18 cellular contexts compared by ENCODE assay signal in genomic region chr10:1228463-1228975, GRCh38.
DNase-seq lines count a peak whose midpoint lies in the region; ATAC-seq, FAIRE-seq and TF ChIP-seq lines count a peak whose summit lies in the region.
"Had no signal": no experiment of that assay in that cellular context is flagged by ENCODE, and none has a peak within 500 bp of the region (broad histone marks: within the 10 kb centered on the region; RNA-seq: fewer than 3 reads in every experiment).

No MANE protein-coding gene starts in this region.

- WGBS in K562 (ENCODE audit: insufficient coverage, low coverage, missing lambda C conversion rate), result 2% methylated on average over 14 of the region's 14 CpGs
- WGBS in lung, 2 donors, result 88 to 93% methylated on average over 14 of the region's 14 CpGs

- POLR2A ChIA-PET in K562 (lab: Yijun Ruan, JAX), result no interaction called here
- POLR2A ChIA-PET in CD4-positive, alpha-beta T cell (lab: Charles Lee), result no interaction called here

- no peak for DNase-seq in K562 (ENCODE audit: extremely low read depth in 1 of 4, low spot score in 3 of 4)
- DNase-seq in lung (ENCODE audit: low spot score), result peak; percentile 15
- no peak for DNase-seq in osteocyte (ENCODE audit: extremely low spot score, unreplicated experiment)
- no peak for DNase-seq in AG08396 (ENCODE audit: low spot score)
- no peak for DNase-seq in CD4-positive, alpha-beta T cell
- DNase-seq: BE2C, Calu3, DMS 273 treated with DMSO at 0.1 percent for 48 hours, GOT3, HCEC 1CT, HFFc6 had no signal

- no peak overlapping the region for H3K4me3 ChIP-seq in BLaER1 treated with 17β-estradiol and CSF1 and Interleukin-3, amounts not matched to agents 10 nM and 100 nM
- H3K4me3 ChIP-seq in K562 (no peak overlapping the region), lung (no peak overlapping the region)
- H3K4me3 ChIP-seq: GM12878 had no signal

- peaks cover 38% of the 10 kb centered on the region for H3K4me1 Mint-ChIP-seq in osteocyte (ENCODE audit: unreplicated experiment)
- no peaks in the 10 kb centered on the region for H3K4me1 Mint-ChIP-seq in CD4-positive, alpha-beta T cell (ENCODE audit: low read depth)

- no peak for TF ChIP-seq EP300 in K562 (IDR thresholded peaks at IDR 0.05; ENCODE audit: low read length)

- H4K20me1 ChIP-seq in BLaER1 treated with 17β-estradiol and CSF1 and Interleukin-3, amounts not matched to agents 10 nM and 100 nM, result no peaks in the 10 kb centered on the region
- H4K20me1 ChIP-seq in K562 (replicated peaks; ENCODE audit: control insufficient read depth, insufficient read depth, low read length), result no peaks in the 10 kb centered on the region; the same call in 1 of the 2 replicates

- CTCF ChIA-PET in K562 (lab: Yijun Ruan, JAX; ENCODE audit: low intra/inter-chr PET ratio), result no interaction called here
- CTCF ChIA-PET in CD4-positive, alpha-beta T cell (lab: Charles Lee), result no interaction called here

- H3K9me1 ChIP-seq in K562 (ENCODE audit: control insufficient read depth, insufficient read depth, low read length), result no peaks in the 10 kb centered on the region

- peaks cover 0 to 1% (median 0%) of the 10 kb centered on the region in 11 experiments; a peak in 1 of 22 replicates for H3K27me3 ChIP-seq in BLaER1 treated with 17β-estradiol and CSF1 and Interleukin-3, amounts not matched to agents 10 nM and 100 nM
- H3K27me3 ChIP-seq in K562 (ENCODE audit: control insufficient read depth in 2 of 2, insufficient read depth in 2 of 2, low read length in 2 of 2) (peaks cover 2 to 37% of the 10 kb centered on the region in 2 experiments; a peak in 3 of 5 replicates), lung (ENCODE audit: control insufficient read depth, insufficient read depth) (no peaks in the 10 kb centered on the region)
- H3K27me3 ChIP-seq in CD4-positive, alpha-beta T cell (ENCODE audit: control insufficient read depth, insufficient read depth, low read length), result no peaks in the 10 kb centered on the region
- H3K27me3 ChIP-seq: BE2C had no signal

- peaks cover 0 to 41% (median 20%) of the 10 kb centered on the region in 10 experiments; a peak in 16 of 20 replicates for H3K4me1 ChIP-seq in BLaER1 treated with 17β-estradiol and CSF1 and Interleukin-3, amounts not matched to agents 10 nM and 100 nM
- H3K4me1 ChIP-seq in K562 (replicated peaks in 1 of 2; ENCODE audit: control insufficient read depth in 2 of 2, insufficient read depth in 2 of 2, low read length in 2 of 2) (no peaks in the 10 kb centered on the region), lung (ENCODE audit: control insufficient read depth in 2 of 2, insufficient read depth in 2 of 2, low read length in 2 of 2) (no peaks in the 10 kb centered on the region)
- H3K4me1 ChIP-seq: BE2C had no signal

- peaks cover 29% of the 10 kb centered on the region for H3K36me3 Mint-ChIP-seq in osteocyte (ENCODE audit: unreplicated experiment)
- H3K36me3 Mint-ChIP-seq in CD4-positive, alpha-beta T cell (ENCODE audit: low read depth), result no peaks in the 10 kb centered on the region

- intact Hi-C loops in K562 (cut with micrococcal nuclease), result no loop called here
- intact Hi-C loops in CD4-positive, alpha-beta T cell (cut with DNase I, micrococcal nuclease), result no loop called here

- no peaks in the 10 kb centered on the region for H3K79me2 ChIP-seq in K562 (ENCODE audit: control insufficient read depth, insufficient read depth, low read length)

- H3K4me3 Mint-ChIP-seq in osteocyte (ENCODE audit: unreplicated experiment), result no peak overlapping the region
- no peak overlapping the region for H3K4me3 Mint-ChIP-seq in CD4-positive, alpha-beta T cell
- H3K4me3 Mint-ChIP-seq: HFFc6 had no signal

- ATAC-seq in K562, result no peak
- ATAC-seq in lung (ENCODE audit: insufficient read depth, low FRiP score), result no peak
- ATAC-seq in HG02885 (IDR thresholded peaks at IDR 0.05; ENCODE audit: poor library complexity, unreplicated experiment), result no peak
- no peak for ATAC-seq in activated CD4-positive, CD25-positive, alpha-beta regulatory T cell treated with anti-CD3 and anti-CD28 coated beads, Interleukin-2, amount 50 U/mL, for 24 hours
- no peak for ATAC-seq in CD4-positive, alpha-beta T cell (ENCODE audit: poor library complexity)
- ATAC-seq: GM12878, HepG2 had no signal

- peaks cover 0 to 5% (median 0%) of the 10 kb centered on the region in 11 experiments; a peak in 1 of 22 replicates for H3K9me3 ChIP-seq in BLaER1 treated with 17β-estradiol and CSF1 and Interleukin-3, amounts not matched to agents 10 nM and 100 nM (replicated peaks in 1 of 11)
- H3K9me3 ChIP-seq in K562 (replicated peaks; ENCODE audit: control insufficient read depth, insufficient read depth, low read depth, low read length) (no peaks in the 10 kb centered on the region), lung (ENCODE audit: control insufficient read depth in 2 of 2, insufficient read depth in 1 of 2, low read length in 1 of 2) (no peaks in the 10 kb centered on the region)
- H3K9me3 ChIP-seq in CD4-positive, alpha-beta T cell (ENCODE audit: control insufficient read depth, low read length), result no peaks in the 10 kb centered on the region
- H3K9me3 ChIP-seq: BE2C had no signal

- H3K36me3 ChIP-seq in BLaER1 treated with 17β-estradiol and CSF1 and Interleukin-3, amounts not matched to agents 10 nM and 100 nM, result no peaks in the 10 kb centered on the region
- H3K36me3 ChIP-seq in K562 (ENCODE audit: control insufficient read depth, insufficient read depth, low read length) (no peaks in the 10 kb centered on the region), lung (ENCODE audit: control insufficient read depth in 2 of 2, insufficient read depth in 2 of 2, low read length in 2 of 2) (no peaks in the 10 kb centered on the region)
- H3K36me3 ChIP-seq: BE2C had no signal

- peak overlapping the region in 8 of 11 experiments; percentile 3 to 72 (median 50); a peak in 14 of 22 replicates for H3K4me2 ChIP-seq in BLaER1 treated with 17β-estradiol and CSF1 and Interleukin-3, amounts not matched to agents 10 nM and 100 nM
- H3K4me2 ChIP-seq in K562 (ENCODE audit: insufficient read depth, low read length), result no peak overlapping the region

- H3K27ac ChIP-seq in BLaER1 treated with 17β-estradiol and CSF1 and Interleukin-3, amounts not matched to agents 10 nM and 100 nM, result no peak overlapping the region
- H3K27ac ChIP-seq in K562 (ENCODE audit: extremely low read depth, low read depth, low read length) (no peak overlapping the region), lung (ENCODE audit: low read depth in 1 of 2, low read length in 1 of 2) (no peak overlapping the region)
- H3K27ac ChIP-seq in CD4-positive, alpha-beta T cell (ENCODE audit: low read depth, low read length), result no peak overlapping the region

- BruUV-seq in K562 (replicated peaks; lab: Mats Ljungman, UMichigan), result no TSS peak

- in situ Hi-C loops in K562 (cut with MboI), result no loop called here

- H3K27ac Mint-ChIP-seq in osteocyte (ENCODE audit: unreplicated experiment), result peak overlapping the region; percentile 18
- no peak overlapping the region for H3K27ac Mint-ChIP-seq in CD4-positive, alpha-beta T cell
- H3K27ac Mint-ChIP-seq: HFFc6 had no signal

- TF ChIP-seq RAD21 in K562 (CRISPR knock-in tag; conservative IDR thresholded peaks at IDR 0.05 in 1 of 2, IDR thresholded peaks at IDR 0.05 in 1 of 2), result no peak

- FAIRE-seq in K562 (lab: Jason Lieb, UNC), result no peak
- FAIRE-seq: A204.1, GM12878, HepG2, HTR-8/SVneo had no signal

- TF ChIP-seq CTCF in K562 (IDR thresholded peaks at IDR 0.05 in 2 of 3, conservative IDR thresholded peaks at IDR 0.05 in 1 of 3; ENCODE audit: insufficient read depth in 2 of 3, low read depth in 1 of 3, low read length in 3 of 3) (no peak), lung (IDR thresholded peaks at IDR 0.05; ENCODE audit: control extremely low read depth, extremely low read depth) (no peak), osteocyte (IDR thresholded peaks at IDR 0.05) (no peak)
- TF ChIP-seq CTCF in CD4-positive, alpha-beta T cell (IDR thresholded peaks at IDR 0.05), result no peak

- no peak overlapping the region for H2AFZ ChIP-seq in K562 (ENCODE audit: low read depth, low read length)

- H3K9me3 Mint-ChIP-seq in osteocyte (ENCODE audit: unreplicated experiment), result peaks cover 8% of the 10 kb centered on the region
- peaks cover 3% of the 10 kb centered on the region for H3K9me3 Mint-ChIP-seq in CD4-positive, alpha-beta T cell

- TF ChIP-seq POLR2A in K562 (conservative IDR thresholded peaks at IDR 0.05), result no peak

- H3K9ac ChIP-seq in BLaER1 treated with 17β-estradiol and CSF1 and Interleukin-3, amounts not matched to agents 10 nM and 100 nM, result 0 out of 22 replicates have a peak overlapping the region, but pooled peaks of 1 of the 11 experiments have one; percentile 8
- no peak overlapping the region for H3K9ac ChIP-seq in K562 (ENCODE audit: insufficient read depth in 1 of 2, low read depth in 2 of 2, low read length in 2 of 2)

- peaks cover 11% of the 10 kb centered on the region for H3K27me3 Mint-ChIP-seq in osteocyte (ENCODE audit: unreplicated experiment)
- H3K27me3 Mint-ChIP-seq in CD4-positive, alpha-beta T cell, result peaks cover 5% of the 10 kb centered on the region

TF ChIP-seq in K562, 482 proteins besides CTCF, POLR2A, EP300 and RAD21:
- peak; percentile 60 for TF ChIP-seq TFE3 (CRISPR knock-in tag; IDR thresholded peaks at IDR 0.05)
- 0 out of 2 replicates have a peak, but pooled peaks have one; percentile 8 for TF ChIP-seq RAD51 (IDR thresholded peaks at IDR 0.05; ENCODE audit: borderline replicate concordance, low read depth)
- TF ChIP-seq MLLT1 (IDR thresholded peaks at IDR 0.05), result no peak
